In the genomic region with DNA sequence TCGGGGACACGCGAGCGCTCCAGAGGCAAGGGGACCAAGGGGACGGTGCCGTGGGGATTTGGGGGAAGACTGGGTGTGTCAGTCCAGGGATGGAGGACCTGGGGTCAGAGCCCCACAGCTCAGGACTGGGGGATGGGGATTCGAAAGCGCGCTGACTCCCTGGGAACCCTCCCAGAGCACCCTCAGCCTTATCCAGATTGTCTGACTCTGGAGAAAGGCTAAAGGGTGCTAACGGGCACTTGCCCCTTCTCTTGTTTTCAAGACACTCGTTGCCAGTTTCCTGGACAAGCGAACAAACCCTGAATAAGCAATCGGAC, we compare ENCODE assay signal across 8 cellular contexts. TPM values are rescaled to one million over a fixed set of nuclear protein-coding genes. Genes with fewer than 3 reads are reported as not detected.
DNase-seq lines count a peak whose midpoint lies in the region; ATAC-seq and TF ChIP-seq lines count a peak whose summit lies in the region.

No MANE protein-coding gene starts in this region.

- POLR2A ChIA-PET in HEK293 (lab: Yijun Ruan, JAX), result interaction anchor here (0.9 to 1.1 kb wide), 2 partner anchors 9 to 33 kb away, joined by 3 to 4 read pairs; no protein-coding TSS in a partner anchor

- ATAC-seq in GM18511 (IDR thresholded peaks at IDR 0.05; ENCODE audit: unreplicated experiment) (peak; percentile 17), gastrocnemius medialis (no peak), HG02840 (IDR thresholded peaks at IDR 0.05; ENCODE audit: low FRiP score, unreplicated experiment) (no peak)

- intact Hi-C loops in gastrocnemius medialis (cut with DNase I; ENCODE audit: low total_unique reads), result no loop called here

- peak overlapping the region; percentile 66; the same call in 1 of the 2 replicates for H3K27ac ChIP-seq in HEK293 (ENCODE audit: extremely low read depth, low read depth, low read length)
- H3K27ac ChIP-seq in SK-N-MC, result no peak overlapping the region
- peak overlapping the region; percentile 10 to 64 (median 58) for H3K27ac ChIP-seq in gastrocnemius medialis

- no peak overlapping the region for H3K9ac ChIP-seq in SK-N-MC (ENCODE audit: insufficient read length)

- H3K4me3 ChIP-seq in HEK293 (ENCODE audit: low read depth, low read length) (peak overlapping the region; percentile 65), SK-N-MC (peak overlapping the region; percentile 80), foreskin fibroblast (ENCODE audit: low read depth in 1 of 2, low read length in 2 of 2) (peak overlapping the region; percentile 78 to 81), gastrocnemius medialis (peak overlapping the region; percentile 51 to 56 (median 54))

- DNase-seq in SK-N-MC (ENCODE audit: low read depth, low spot score) (no peak), foreskin fibroblast (peak in 1 of 2 donors; percentile 20), gastrocnemius medialis (no peak), HK-2 (ENCODE audit: unreplicated experiment) (no peak), NCI-H2107 treated with DMSO at 0.1 percent for 48 hours (lab: John Stamatoyannopoulos, UW; ENCODE audit: unreplicated experiment) (no peak)

- no peaks in the 10 kb centered on the region for H3K4me1 ChIP-seq in HEK293 (ENCODE audit: control insufficient read depth, insufficient read depth, low read length)
- H3K4me1 ChIP-seq in gastrocnemius medialis, result no peaks in the 10 kb centered on the region

- no peaks in the 10 kb centered on the region for H3K9me3 ChIP-seq in HEK293 (ENCODE audit: control insufficient read depth, insufficient read depth, low read depth, low read length)
- H3K9me3 ChIP-seq in SK-N-MC (ENCODE audit: low read depth, low read length), result no peaks in the 10 kb centered on the region
- H3K9me3 ChIP-seq in gastrocnemius medialis, result no peaks in the 10 kb centered on the region

- no peaks in the 10 kb centered on the region; a peak in 1 of 3 replicates for H3K36me3 ChIP-seq in HEK293 (ENCODE audit: control insufficient read depth in 2 of 2, insufficient read depth in 1 of 2, low read length in 2 of 2)
- no peaks in the 10 kb centered on the region for H3K36me3 ChIP-seq in SK-N-MC (ENCODE audit: insufficient read depth, low read length)
- no peaks in the 10 kb centered on the region for H3K36me3 ChIP-seq in gastrocnemius medialis

- peaks cover 0 to 33% (median 8%) of the 10 kb centered on the region in 3 donors for H3K27me3 ChIP-seq in gastrocnemius medialis

- no peak for TF ChIP-seq CTCF in HEK293 (tag by site-specific recombination; IDR thresholded peaks at IDR 0.05)
- TF ChIP-seq CTCF in foreskin fibroblast (IDR thresholded peaks at IDR 0.05; ENCODE audit: low read depth, low read length), result no peak
- no peak for TF ChIP-seq CTCF in gastrocnemius medialis (IDR thresholded peaks at IDR 0.05 in 4 of 5, conservative IDR thresholded peaks at IDR 0.05 in 1 of 5)

- CTCF ChIA-PET in HEK293 (lab: Yijun Ruan, JAX), result interaction anchor here (1.4 to 1.5 kb wide), 2 partner anchors 37 to 105 kb away, joined by 5 read pairs; no protein-coding TSS in a partner anchor

- no peak for TF ChIP-seq POLR2A in gastrocnemius medialis (IDR thresholded peaks at IDR 0.05)

- in situ Hi-C loops in gastrocnemius medialis (cut with MboI; ENCODE audit: low sequenced_read_pairs in 4 of 4), result no loop called here

TF ChIP-seq in HEK293, 187 proteins besides CTCF, POLR2A, EP300 and RAD21:
- TF ChIP-seq ZNF664 (tag by site-specific recombination; IDR thresholded peaks at IDR 0.05) (no peak), ZNF76 (tag by site-specific recombination; IDR thresholded peaks at IDR 0.05; ENCODE audit: borderline replicate concordance, low read depth) (peak; percentile 77; the same call in 1 of the 2 replicates), ZNF423 (tag by site-specific recombination; IDR thresholded peaks at IDR 0.05) (peak; percentile 3; the same call in 1 of the 2 replicates), MZF1 (tag by site-specific recombination; IDR thresholded peaks at IDR 0.05; ENCODE audit: borderline replicate concordance) (no peak), ZBTB17 (tag by site-specific recombination; IDR thresholded peaks at IDR 0.05) (0 out of 2 replicates have a peak, but pooled peaks have one; percentile 1), ZBTB8A (tag by site-specific recombination; IDR thresholded peaks at IDR 0.05) (peak; percentile 39), ZFHX2 (tag by site-specific recombination; conservative IDR thresholded peaks at IDR 0.05) (no peak), GLIS1 (tag by site-specific recombination; IDR thresholded peaks at IDR 0.05) (no peak)
- TF ChIP-seq, protein P1, sequence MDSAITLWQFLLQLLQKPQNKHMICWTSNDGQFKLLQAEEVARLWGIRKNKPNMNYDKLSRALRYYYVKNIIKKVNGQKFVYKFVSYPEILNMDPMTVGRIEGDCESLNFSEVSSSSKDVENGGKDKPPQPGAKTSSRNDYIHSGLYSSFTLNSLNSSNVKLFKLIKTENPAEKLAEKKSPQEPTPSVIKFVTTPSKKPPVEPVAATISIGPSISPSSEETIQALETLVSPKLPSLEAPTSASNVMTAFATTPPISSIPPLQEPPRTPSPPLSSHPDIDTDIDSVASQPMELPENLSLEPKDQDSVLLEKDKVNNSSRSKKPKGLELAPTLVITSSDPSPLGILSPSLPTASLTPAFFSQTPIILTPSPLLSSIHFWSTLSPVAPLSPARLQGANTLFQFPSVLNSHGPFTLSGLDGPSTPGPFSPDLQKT (IDR thresholded peaks at IDR 0.05; ENCODE audit: borderline replicate concordance, low read depth, low read length), result no peak
- TF ChIP-seq, protein P2, sequence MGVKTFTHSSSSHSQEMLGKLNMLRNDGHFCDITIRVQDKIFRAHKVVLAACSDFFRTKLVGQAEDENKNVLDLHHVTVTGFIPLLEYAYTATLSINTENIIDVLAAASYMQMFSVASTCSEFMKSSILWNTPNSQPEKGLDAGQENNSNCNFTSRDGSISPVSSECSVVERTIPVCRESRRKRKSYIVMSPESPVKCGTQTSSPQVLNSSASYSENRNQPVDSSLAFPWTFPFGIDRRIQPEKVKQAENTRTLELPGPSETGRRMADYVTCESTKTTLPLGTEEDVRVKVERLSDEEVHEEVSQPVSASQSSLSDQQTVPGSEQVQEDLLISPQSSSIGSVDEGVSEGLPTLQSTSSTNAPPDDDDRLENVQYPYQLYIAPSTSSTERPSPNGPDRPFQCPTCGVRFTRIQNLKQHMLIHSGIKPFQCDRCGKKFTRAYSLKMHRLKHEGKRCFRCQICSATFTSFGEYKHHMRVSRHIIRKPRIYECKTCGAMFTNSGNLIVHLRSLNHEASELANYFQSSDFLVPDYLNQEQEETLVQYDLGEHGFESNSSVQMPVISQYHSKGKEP (tag by site-specific recombination; IDR thresholded peaks at IDR 0.05), result no peak

RNA-seq across cellular contexts. Expression of gene DOCK11, which starts 1.1 kb away (rescaled TPM):
- 1 to 10 TPM; 2.3 to 5.7 (median 3.2) TPM for total RNA-seq in gastrocnemius medialis
